Comparison of ENCODE assay signal across 8 cellular contexts in genomic region chr1:24070821-24071393, GRCh38. TPM values are rescaled to one million over a fixed set of nuclear protein-coding genes. Genes with fewer than 3 reads are reported as not detected.
DNase-seq lines count a peak whose midpoint lies in the region; ATAC-seq and TF ChIP-seq lines count a peak whose summit lies in the region.

No MANE protein-coding gene starts in this region.

- intact Hi-C loops in left colon (cut with DNase I, micrococcal nuclease), result no loop called here

- H3K4me3 ChIP-seq in AG10803 (ENCODE audit: low read length) (no peak overlapping the region), HAP-1 (no peak overlapping the region)

- no peaks in the 10 kb centered on the region for H3K27me3 ChIP-seq in HAP-1 (ENCODE audit: low read depth)

- DNase-seq in AG10803 (ENCODE audit: low read depth) (peak; percentile 70), HAP-1 (ENCODE audit: low spot score in 2 of 2) (peak; percentile 81 to 92), NCI-H226 (peak; percentile 65), cerebellar cortex (ENCODE audit: low spot score) (peak; percentile 80), left colon (peak; percentile 70 to 82), cortex of kidney (lab: John Stamatoyannopoulos, UW) (no peak)
- DNase-seq in stimulated activated CD4-positive, alpha-beta T cell treated with anti-CD3 and anti-CD28 coated beads, Interleukin-2, amount 100 ng/mL, for 48 hours, result peak; percentile 78

- in situ Hi-C loops in HAP-1 (cut with MboI; ENCODE audit: low sequenced_read_pairs), result no loop called here

- H3K4me1 ChIP-seq in HAP-1, result no peaks in the 10 kb centered on the region

- no peaks in the 10 kb centered on the region for H3K36me3 ChIP-seq in HAP-1 (replicated peaks)

- no peaks in the 10 kb centered on the region for H3K9me3 ChIP-seq in HAP-1

- peak; percentile 82 to 85 for ATAC-seq in activated CD4-positive, CD25-positive, alpha-beta regulatory T cell treated with anti-CD3 and anti-CD28 coated beads, Interleukin-2, amount 50 U/mL, for 24 hours
- peak; percentile 96 for ATAC-seq in left colon

- TF ChIP-seq CTCF in AG10803 (conservative IDR thresholded peaks at IDR 0.05; ENCODE audit: low read length), result peak; percentile 94

RNA-seq across cellular contexts. Expression of gene MYOM3, which starts 41.0 kb away (rescaled TPM):
- total RNA-seq in left colon, result 1 to 10 TPM; 4.1 to 4.2 TPM
